13 cellular contexts compared by ENCODE assay signal in genomic region chr7:64685741-64686140, GRCh38. TPM values are rescaled to one million over a fixed set of nuclear protein-coding genes. Genes with fewer than 3 reads are reported as not detected.
DNase-seq lines count a peak whose midpoint lies in the region; ATAC-seq lines count a peak whose summit lies in the region.
"Had no signal": no experiment of that assay in that cellular context is flagged by ENCODE, and none has a peak within 500 bp of the region (broad histone marks: within the 10 kb centered on the region; RNA-seq: fewer than 3 reads in every experiment).

No MANE protein-coding gene starts in this region.

- no peak for ATAC-seq in central memory CD8-positive, alpha-beta T cell (replicated peaks; ENCODE audit: extremely low read depth, poor library complexity, severe bottlenecking)
- ATAC-seq in stimulated activated effector memory CD8-positive, alpha-beta T cell treated with anti-CD3 and anti-CD28 coated beads, Interleukin-12 subunit alpha, Interleukin-12 subunit beta, amount 100 ng/mL, for 72 hours = no peak
- ATAC-seq in GM19023 (IDR thresholded peaks at IDR 0.05; ENCODE audit: unreplicated experiment) (no peak), GM19324 (IDR thresholded peaks at IDR 0.05; ENCODE audit: low FRiP score, unreplicated experiment) (no peak)
- ATAC-seq: A549 had no signal

- peak; percentile 34 for DNase-seq in activated CD4-positive, alpha-beta T cell treated with anti-CD3 and anti-CD28 coated beads, Interleukin-2, amount 10 ng/mL, durations not matched to agents 24 days and 14 days
- no peak for DNase-seq in activated CD4-positive, alpha-beta T cell treated with anti-CD3 and anti-CD28 coated beads for 4 hours
- DNase-seq in NCI-H748 (lab: John Stamatoyannopoulos, UW; ENCODE audit: unreplicated experiment) (peak; percentile 37), NCI-H1092 treated with DMSO at 0.1 percent for 48 hours (lab: John Stamatoyannopoulos, UW) (no peak)
- DNase-seq in central memory CD8-positive, alpha-beta T cell (ENCODE audit: low spot score in 2 of 2) = no peak
- no peak for DNase-seq in stimulated activated effector memory CD8-positive, alpha-beta T cell treated with anti-CD3 and anti-CD28 coated beads, Interleukin-12 subunit alpha, Interleukin-12 subunit beta, amount 100 ng/mL, for 72 hours (ENCODE audit: low spot score in 2 of 2)
- DNase-seq: HCEC 1CT, head of caudate nucleus, islet precursor cell, stomach had no signal

- H3K36me3 Mint-ChIP-seq in activated CD4-positive, alpha-beta T cell treated with anti-CD3 and anti-CD28 coated beads, Interleukin-2, amount 10 ng/mL, durations not matched to agents 24 days and 14 days (ENCODE audit: low read depth) = peaks cover 27% of the 10 kb centered on the region
- peaks cover 22% of the 10 kb centered on the region for H3K36me3 Mint-ChIP-seq in central memory CD8-positive, alpha-beta T cell (ENCODE audit: insufficient read depth)
- H3K36me3 Mint-ChIP-seq in stimulated activated effector memory CD8-positive, alpha-beta T cell treated with anti-CD3 and anti-CD28 coated beads, Interleukin-12 subunit alpha, Interleukin-12 subunit beta, amount 100 ng/mL, for 72 hours = peaks cover 51% of the 10 kb centered on the region

- no peaks in the 10 kb centered on the region for H3K27me3 Mint-ChIP-seq in activated CD4-positive, alpha-beta T cell treated with anti-CD3 and anti-CD28 coated beads, Interleukin-2, amount 10 ng/mL, durations not matched to agents 24 days and 14 days
- no peaks in the 10 kb centered on the region for H3K27me3 Mint-ChIP-seq in central memory CD8-positive, alpha-beta T cell

- H3K4me3 Mint-ChIP-seq in activated CD4-positive, alpha-beta T cell treated with anti-CD3 and anti-CD28 coated beads, Interleukin-2, amount 10 ng/mL, durations not matched to agents 24 days and 14 days = no peak overlapping the region
- peak overlapping the region; percentile 6 for H3K4me3 Mint-ChIP-seq in central memory CD8-positive, alpha-beta T cell
- H3K4me3 Mint-ChIP-seq in stimulated activated effector memory CD8-positive, alpha-beta T cell treated with anti-CD3 and anti-CD28 coated beads, Interleukin-12 subunit alpha, Interleukin-12 subunit beta, amount 100 ng/mL, for 72 hours = peak overlapping the region; percentile 43

- no peak overlapping the region for H3K27ac Mint-ChIP-seq in activated CD4-positive, alpha-beta T cell treated with anti-CD3 and anti-CD28 coated beads, Interleukin-2, amount 10 ng/mL, durations not matched to agents 24 days and 14 days
- H3K27ac Mint-ChIP-seq in central memory CD8-positive, alpha-beta T cell (ENCODE audit: low read depth) = peak overlapping the region; percentile 6
- H3K27ac Mint-ChIP-seq in stimulated activated effector memory CD8-positive, alpha-beta T cell treated with anti-CD3 and anti-CD28 coated beads, Interleukin-12 subunit alpha, Interleukin-12 subunit beta, amount 100 ng/mL, for 72 hours = no peak overlapping the region

- intact Hi-C loops in activated CD4-positive, alpha-beta T cell treated with anti-CD3 and anti-CD28 coated beads, Interleukin-2, amount 10 ng/mL, durations not matched to agents 24 days and 14 days (cut with micrococcal nuclease) = no loop called here

- peaks cover 10% of the 10 kb centered on the region for H3K4me1 Mint-ChIP-seq in activated CD4-positive, alpha-beta T cell treated with anti-CD3 and anti-CD28 coated beads, Interleukin-2, amount 10 ng/mL, durations not matched to agents 24 days and 14 days
- peaks cover 52% of the 10 kb centered on the region for H3K4me1 Mint-ChIP-seq in central memory CD8-positive, alpha-beta T cell
- peaks cover 49% of the 10 kb centered on the region for H3K4me1 Mint-ChIP-seq in stimulated activated effector memory CD8-positive, alpha-beta T cell treated with anti-CD3 and anti-CD28 coated beads, Interleukin-12 subunit alpha, Interleukin-12 subunit beta, amount 100 ng/mL, for 72 hours

- H3K9me3 Mint-ChIP-seq in activated CD4-positive, alpha-beta T cell treated with anti-CD3 and anti-CD28 coated beads, Interleukin-2, amount 10 ng/mL, durations not matched to agents 24 days and 14 days = peaks cover 36% of the 10 kb centered on the region
- H3K9me3 Mint-ChIP-seq in central memory CD8-positive, alpha-beta T cell = peaks cover 6% of the 10 kb centered on the region
- peaks cover 15% of the 10 kb centered on the region for H3K9me3 Mint-ChIP-seq in stimulated activated effector memory CD8-positive, alpha-beta T cell treated with anti-CD3 and anti-CD28 coated beads, Interleukin-12 subunit alpha, Interleukin-12 subunit beta, amount 100 ng/mL, for 72 hours

RNA-seq across cellular contexts. Expression of gene ZNF107, which starts 19.8 kb away (rescaled TPM):
- total RNA-seq in activated CD4-positive, alpha-beta T cell treated with anti-CD3 and anti-CD28 coated beads, Interleukin-2, amount 10 ng/mL, durations not matched to agents 24 days and 14 days = 13.0 and 13.3 TPM in 2 replicates

Comparison
In these comparisons a context has a peak if more than half of its experiments do, and no peak if none do; other contexts are left out.
1. DNase-seq: peak in activated CD4-positive, alpha-beta T cell treated with anti-CD3 and anti-CD28 coated beads, Interleukin-2, amount 10 ng/mL, durations not matched to agents 24 days and 14 days (single experiment) and NCI-H748 (single experiment); none in activated CD4-positive, alpha-beta T cell treated with anti-CD3 and anti-CD28 coated beads for 4 hours (0 of 2), central memory CD8-positive, alpha-beta T cell (0 of 2), stimulated activated effector memory CD8-positive, alpha-beta T cell treated with anti-CD3 and anti-CD28 coated beads, Interleukin-12 subunit alpha, Interleukin-12 subunit beta, amount 100 ng/mL, for 72 hours (0 of 2) and NCI-H1092 treated with DMSO at 0.1 percent for 48 hours (single experiment).